Comparison of ENCODE assay signal across 10 cellular contexts in the genomic region with DNA sequence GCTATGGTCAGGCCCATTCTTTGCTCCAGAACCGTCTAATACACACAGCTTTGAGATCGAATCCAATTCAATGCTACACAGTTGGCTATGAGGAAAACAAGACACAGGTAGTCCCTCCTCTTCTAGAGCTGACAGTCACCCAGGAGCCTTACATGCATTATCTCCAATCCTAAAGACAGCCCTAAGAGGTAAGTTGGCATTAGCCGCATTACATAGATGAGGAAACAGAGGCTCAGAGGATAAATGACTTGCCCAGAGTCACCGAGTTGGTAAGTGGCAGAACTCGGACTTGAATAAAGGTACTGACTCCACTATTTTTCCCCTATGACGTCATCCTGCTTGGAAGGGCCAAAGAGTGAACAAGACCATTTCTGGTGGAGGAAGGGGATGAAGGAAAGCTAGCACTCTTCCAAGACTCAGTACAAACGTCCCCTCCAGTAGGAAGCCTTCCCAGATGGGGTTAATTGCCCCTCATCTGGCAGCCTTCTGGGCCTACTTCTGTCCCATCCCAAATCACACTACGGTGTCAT. TPM values are rescaled to one million over a fixed set of nuclear protein-coding genes. Genes with fewer than 3 reads are reported as not detected.
"Had no signal": no experiment of that assay in that cellular context is flagged by ENCODE, and none has a peak within 500 bp of the region (broad histone marks: within the 10 kb centered on the region; RNA-seq: fewer than 3 reads in every experiment).

No MANE protein-coding gene starts in this region.

- FAIRE-seq: H1, H54, HTR-8/SVneo had no signal

- H3K4me2 ChIP-seq: GM23338 had no signal

- ATAC-seq: GM23338 had no signal

- H3K4me3 Mint-ChIP-seq: GM23338, H9, HFFc6, IgD-negative memory B cell had no signal

- H3K36me3 Mint-ChIP-seq: IgD-negative memory B cell had no signal

- H2AFZ ChIP-seq: GM23338 had no signal

- H3K9me3 Mint-ChIP-seq: GM23338, HFFc6, IgD-negative memory B cell had no signal

- DNase-seq: H9, HCEC 1CT, HFFc6, KG1 had no signal

- H3K27ac Mint-ChIP-seq: GM23338, H9, HFFc6, IgD-negative memory B cell had no signal

- H3K4me3 ChIP-seq: GM23338 had no signal

- H3K4me1 Mint-ChIP-seq: GM23338, H9, IgD-negative memory B cell had no signal

- H3K27ac ChIP-seq: HL-60 had no signal

- H3K27me3 Mint-ChIP-seq: IgD-negative memory B cell had no signal

RNA-seq across cellular contexts. Expression of a gene that starts 8.5 kb away (rescaled TPM):
- polyA plus RNA-seq: IgD-negative memory B cell had no signal
